ENCODE assay signal across 24 cellular contexts in genomic region chr1:216523449-216524190, GRCh38.
DNase-seq lines count a peak whose midpoint lies in the region; ATAC-seq and TF ChIP-seq lines count a peak whose summit lies in the region.
"Had no signal": no experiment of that assay in that cellular context is flagged by ENCODE, and none has a peak within 500 bp of the region (broad histone marks: within the 10 kb centered on the region; RNA-seq: fewer than 3 reads in every experiment).

No MANE protein-coding gene starts in this region.

- TF ChIP-seq CTCF in cardiac fibroblast (IDR thresholded peaks at IDR 0.05; ENCODE audit: low read depth, low read length), result no peak
- no peak for TF ChIP-seq CTCF in osteoblast (IDR thresholded peaks at IDR 0.05; ENCODE audit: extremely low read depth, low read depth, low read length)

- ATAC-seq in HG03039 (IDR thresholded peaks at IDR 0.05; ENCODE audit: unreplicated experiment), result no peak
- ATAC-seq: activated CD4-positive, CD25-positive, alpha-beta regulatory T cell treated with anti-CD3 and anti-CD28 coated beads, Interleukin-2, amount 50 U/mL, for 24 hours; esophagus mucosa; K562; left lobe of liver; T-helper 17 cell had no signal

- no peak overlapping the region for H3K4me3 ChIP-seq in cardiac fibroblast (replicated peaks in 1 of 2; ENCODE audit: low read depth in 2 of 2, low read length in 2 of 2)
- H3K4me3 ChIP-seq in osteoblast (ENCODE audit: insufficient read depth, low read length), result no peak overlapping the region
- no peak overlapping the region for H3K4me3 ChIP-seq in Karpas-422 (ENCODE audit: low read length)
- H3K4me3 ChIP-seq: K562, pancreas, tibial artery had no signal

- H3K9me3 ChIP-seq in osteoblast (ENCODE audit: low read depth, low read length) (no peaks in the 10 kb centered on the region), Karpas-422 (ENCODE audit: low read length) (no peaks in the 10 kb centered on the region)
- H3K9me3 ChIP-seq: pancreas, tibial artery had no signal

- DNase-seq in EL (peak; percentile 40), M059J (ENCODE audit: low read depth) (peak; percentile 9), cardiac fibroblast (ENCODE audit: low read depth in 2 of 2) (peak; percentile 25 to 48), osteoblast (ENCODE audit: insufficient read length, low spot score, missing footprints) (peak; percentile 39), islet precursor cell (no peak), Karpas-422 (no peak)
- no peak for DNase-seq in central memory CD4-positive, alpha-beta T cell
- DNase-seq: activated effector memory CD4-positive, alpha-beta T cell treated with Interleukin-2 at 50 U/mL for 16 hours; aorta; C1 segment of cervical spinal cord; DMS153; NCI-H1436; NCI-H226; pancreas; SHP77; small intestine; T-helper 17 cell; tibial artery had no signal

- H3K27me3 ChIP-seq in osteoblast (ENCODE audit: insufficient read depth, low read length) (no peaks in the 10 kb centered on the region), Karpas-422 (ENCODE audit: low read length) (no peaks in the 10 kb centered on the region)
- H3K27me3 ChIP-seq: pancreas, tibial artery had no signal

- no peaks in the 10 kb centered on the region for H3K36me3 ChIP-seq in osteoblast (ENCODE audit: insufficient read depth, low read length)
- H3K36me3 ChIP-seq in Karpas-422 (ENCODE audit: insufficient read depth, low read length), result no peaks in the 10 kb centered on the region
- H3K36me3 ChIP-seq: pancreas, tibial artery had no signal

- no peak overlapping the region for H3K9ac ChIP-seq in Karpas-422 (ENCODE audit: low read length)

- no peaks in the 10 kb centered on the region for H3K4me1 ChIP-seq in osteoblast (ENCODE audit: insufficient read depth, low read length)
- peaks cover 2% of the 10 kb centered on the region for H3K4me1 ChIP-seq in Karpas-422 (ENCODE audit: low read length)
- H3K4me1 ChIP-seq: tibial artery had no signal

- H2AFZ ChIP-seq in osteoblast (ENCODE audit: low read length), result no peak overlapping the region
- H2AFZ ChIP-seq in Karpas-422 (ENCODE audit: low read length), result no peak overlapping the region

- H4K20me1 ChIP-seq in osteoblast (ENCODE audit: insufficient read depth, low read length) (no peaks in the 10 kb centered on the region), Karpas-422 (ENCODE audit: insufficient read depth, low read depth, low read length) (no peaks in the 10 kb centered on the region)

- no peaks in the 10 kb centered on the region for H3K9me2 ChIP-seq in Karpas-422 (replicated peaks; ENCODE audit: insufficient read depth, low read length)

- H3K4me2 ChIP-seq in osteoblast (ENCODE audit: insufficient read depth, low read length) (no peak overlapping the region), Karpas-422 (ENCODE audit: low read depth, low read length, poor library complexity, severe bottlenecking) (no peak overlapping the region)

- H3K27ac ChIP-seq in osteoblast (ENCODE audit: low read depth, low read length) (no peak overlapping the region), Karpas-422 (ENCODE audit: low read length) (no peak overlapping the region)
- H3K27ac ChIP-seq: HL-60, pancreas, tibial artery had no signal

- H3K79me2 ChIP-seq in osteoblast (ENCODE audit: insufficient read depth, low read length) (no peaks in the 10 kb centered on the region), Karpas-422 (ENCODE audit: low read length) (no peaks in the 10 kb centered on the region)

Comparison
In these comparisons a context has a peak if more than half of its experiments do, and no peak if none do; other contexts are left out.
1. DNase-seq: peak in EL (single experiment), M059J (single experiment), cardiac fibroblast (2 of 2) and osteoblast (single experiment); none in islet precursor cell (single experiment), central memory CD4-positive, alpha-beta T cell (single experiment) and Karpas-422 (single experiment).